ENCODE assay signal across 7 cellular contexts in the genomic region with DNA sequence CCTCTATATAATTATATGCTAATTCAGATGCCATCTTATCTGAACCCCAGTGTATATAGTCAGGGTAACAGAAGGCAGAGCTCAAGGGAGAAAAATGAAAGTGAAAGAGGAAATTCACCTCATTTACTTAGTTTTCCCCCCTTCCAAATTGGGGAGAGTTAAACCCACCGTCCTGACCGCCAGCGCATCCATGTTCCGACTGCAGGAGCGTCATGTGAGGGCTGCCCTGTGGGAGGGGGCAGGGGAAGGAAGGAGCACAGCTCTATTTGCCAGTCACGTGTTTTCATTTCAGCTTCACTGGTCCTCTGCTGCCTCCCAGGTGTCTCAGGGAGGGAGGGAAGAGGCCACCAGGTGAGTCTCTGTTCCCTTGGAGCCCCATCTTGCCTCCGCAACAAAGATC. TPM values are rescaled to one million over a fixed set of nuclear protein-coding genes. Genes with fewer than 3 reads are reported as not detected.
DNase-seq lines count a peak whose midpoint lies in the region; ATAC-seq and TF ChIP-seq lines count a peak whose summit lies in the region.

No MANE protein-coding gene starts in this region.

- no peak overlapping the region for H2BK5ac ChIP-seq in H9 (ENCODE audit: insufficient read length, low read length)

- no peaks in the 10 kb centered on the region for H3K79me1 ChIP-seq in H9 (ENCODE audit: insufficient read depth, low read depth, low read length, poor library complexity, severe bottlenecking)

- no peak for TF ChIP-seq CTCF in H9 (conservative IDR thresholded peaks at IDR 0.05)
- TF ChIP-seq CTCF in OCI-LY7 (conservative IDR thresholded peaks at IDR 0.05; ENCODE audit: low read length): no peak
- TF ChIP-seq CTCF in mammary epithelial cell (conservative IDR thresholded peaks at IDR 0.05 in 1 of 2, IDR thresholded peaks at IDR 0.05 in 1 of 2; ENCODE audit: extremely low read depth in 1 of 2, insufficient read depth in 1 of 2, low read depth in 1 of 2, low read length in 2 of 2): no peak
- TF ChIP-seq CTCF in GM10248 (IDR thresholded peaks at IDR 0.05; ENCODE audit: control extremely low read depth, extremely low read depth, low read depth, missing control alignments): no peak

- dilution Hi-C loops in mammary epithelial cell (cut with HindIII; ENCODE audit: low sequenced_read_pairs): no loop called here

- H3K27ac ChIP-seq in H9 (ENCODE audit: insufficient read length, low read depth, low read length) (no peak overlapping the region), OCI-LY7 (ENCODE audit: low read depth, low read length, poor library complexity, severe bottlenecking) (peak overlapping the region; percentile 58), mammary epithelial cell (ENCODE audit: insufficient read depth, low read depth, low read length) (peak overlapping the region; percentile 7)

- no peak overlapping the region for H2BK120ac ChIP-seq in H9 (ENCODE audit: low read depth, low read length, poor library complexity, severe bottlenecking)

- H3K79me2 ChIP-seq in H9 (ENCODE audit: insufficient read depth, low read length) (no peaks in the 10 kb centered on the region), OCI-LY7 (ENCODE audit: insufficient read depth, low read depth, low read length) (peaks cover 11% of the 10 kb centered on the region; the same call in 1 of the 2 replicates), mammary epithelial cell (ENCODE audit: insufficient read depth, low read length) (no peaks in the 10 kb centered on the region)

- no peak overlapping the region for H3K56ac ChIP-seq in H9 (ENCODE audit: insufficient read length, low read depth, low read length)

- no peak for ATAC-seq in HG03039 (IDR thresholded peaks at IDR 0.05; ENCODE audit: unreplicated experiment)

- no peak overlapping the region for H3T11ph ChIP-seq in H9 (ENCODE audit: low read length)

- no peak overlapping the region for H3K9ac ChIP-seq in H9 (ENCODE audit: extremely low read depth, insufficient read length, low read length)
- H3K9ac ChIP-seq in mammary epithelial cell (ENCODE audit: insufficient read depth, low read length): no peak overlapping the region

- no CpG with 5 or more reads among the region's 7 CpGs for WGBS in H9 (ENCODE audit: extremely low coverage, insufficient read length, low lambda C conversion rate)
- WGBS in mammary epithelial cell (ENCODE audit: low coverage, missing lambda C conversion rate): 22% methylated on average over 7 of the region's 7 CpGs

- H3K4ac ChIP-seq in H9 (ENCODE audit: low read depth, low read length): no peak overlapping the region

- no peaks in the 10 kb centered on the region; a peak in 1 of 7 replicates for H3K36me3 Mint-ChIP-seq in H9 (ENCODE audit: insufficient read depth in 1 of 3, low read depth in 3 of 3)

- no peak overlapping the region for H2BK15ac ChIP-seq in H9 (ENCODE audit: low read depth, low read length)

- no peak overlapping the region; the same call in 1 of the 2 replicates for H3K14ac ChIP-seq in H9 (ENCODE audit: insufficient read depth, low read length)

- BruUV-seq in OCI-LY7 (replicated peaks; lab: Mats Ljungman, UMichigan) (no TSS peak), mammary epithelial cell (replicated peaks; lab: Mats Ljungman, UMichigan) (no TSS peak)

- no peak overlapping the region for H4K91ac ChIP-seq in H9 (ENCODE audit: insufficient read length, low read depth, low read length)

- H3K23me2 ChIP-seq in H9 (ENCODE audit: insufficient read length, low read depth, low read length, poor library complexity, severe bottlenecking): no peaks in the 10 kb centered on the region

- intact Hi-C loops in OCI-LY7 (cut with micrococcal nuclease; ENCODE audit: unreplicated experiment): no loop called here
- intact Hi-C loops in mammary epithelial cell (cut with micrococcal nuclease): no loop called here
- intact Hi-C loops in posterior vena cava (cut with DNase I): no loop called here

- H3K27me3 ChIP-seq in H9 (ENCODE audit: insufficient read depth, low read length): no peaks in the 10 kb centered on the region
- no peaks in the 10 kb centered on the region for H3K27me3 ChIP-seq in mammary epithelial cell (ENCODE audit: insufficient read depth, low read length)

- H3K4me3 Mint-ChIP-seq in H9: no peak overlapping the region

- H3K18ac ChIP-seq in H9 (ENCODE audit: insufficient read length, low read depth, low read length): no peak overlapping the region

- H2BK12ac ChIP-seq in H9 (ENCODE audit: insufficient read length, low read depth, low read length): no peak overlapping the region

- H3K27me3 Mint-ChIP-seq in H9 (ENCODE audit: low read depth): no peaks in the 10 kb centered on the region

- H3K4me2 ChIP-seq in H9 (ENCODE audit: insufficient read depth, insufficient read length, low read length) (no peak overlapping the region), OCI-LY7 (ENCODE audit: low read length) (peak overlapping the region; percentile 72), mammary epithelial cell (ENCODE audit: insufficient read depth, low read depth, low read length) (peak overlapping the region; percentile 91)

- H3K9me3 Mint-ChIP-seq in H9: peaks cover 0 to 4% of the 10 kb centered on the region in 2 experiments; a peak in 3 of 5 replicates

- no peaks in the 10 kb centered on the region for H3K9me3 ChIP-seq in H9 (ENCODE audit: control insufficient read depth, low read depth, low read length)
- H3K9me3 ChIP-seq in OCI-LY7 (ENCODE audit: low read length): no peaks in the 10 kb centered on the region
- no peaks in the 10 kb centered on the region for H3K9me3 ChIP-seq in mammary epithelial cell (replicated peaks; ENCODE audit: insufficient read depth, low read length)

- H3K4me1 ChIP-seq in H9 (ENCODE audit: insufficient read depth, low read length): 0 out of 2 replicates have a peak, but pooled peaks cover 2% of the 10 kb centered on the region
- peaks cover 65% of the 10 kb centered on the region for H3K4me1 ChIP-seq in OCI-LY7 (ENCODE audit: insufficient read depth, low read length, poor library complexity, severe bottlenecking)
- H3K4me1 ChIP-seq in mammary epithelial cell (ENCODE audit: insufficient read depth, low read length): peaks cover 4% of the 10 kb centered on the region

- H2AFZ ChIP-seq in H9 (ENCODE audit: low read length) (no peak overlapping the region), OCI-LY7 (ENCODE audit: low read length) (peak overlapping the region; percentile 56), mammary epithelial cell (ENCODE audit: low read depth, low read length) (peak overlapping the region; percentile 89)

- H3K27ac Mint-ChIP-seq in H9: no peak overlapping the region

- H3K4me1 Mint-ChIP-seq in H9: peaks cover 5 to 18% of the 10 kb centered on the region in 2 experiments; a peak in 3 of 4 replicates

- H2AK5ac ChIP-seq in H9 (ENCODE audit: insufficient read length, low read length): no peak overlapping the region

- DNase-seq in H9 (peak; percentile 56), OCI-LY7 (ENCODE audit: low spot score) (peak; percentile 79), mammary epithelial cell (no peak), posterior vena cava (ENCODE audit: low spot score) (no peak), GM10248 (ENCODE audit: extremely low spot score) (no peak)
- peak; percentile 38 for DNase-seq in stimulated activated CD4-positive, alpha-beta T cell treated with anti-CD3 and anti-CD28 coated beads, Interleukin-4, amount 100 ng/mL, for 1 hour

- H3K9me2 ChIP-seq in OCI-LY7 (ENCODE audit: insufficient read depth, low read length): no peaks in the 10 kb centered on the region

- H4K8ac ChIP-seq in H9 (replicated peaks; ENCODE audit: insufficient read length, low read depth, low read length): no peak overlapping the region

- H3K4me3 ChIP-seq in OCI-LY7 (ENCODE audit: low read depth, low read length, poor library complexity, severe bottlenecking): peak overlapping the region; percentile 65
- H3K4me3 ChIP-seq in mammary epithelial cell (replicated peaks in 1 of 3; ENCODE audit: insufficient read depth in 1 of 3, low read depth in 2 of 3, low read length in 3 of 3): peak overlapping the region; percentile 29 to 50 (median 43)

- CTCF ChIA-PET in OCI-LY7 (lab: Charles Lee; ENCODE audit: unreplicated experiment): interaction anchor here (1.3 to 2.8 kb wide), 2 partner anchors 11 to 13 kb away, joined by 5 to 20 read pairs; a partner anchor contains a TSS
- CTCF ChIA-PET in mammary epithelial cell (lab: Charles Lee; ENCODE audit: low non-redundant PET): no interaction called here
- CTCF ChIA-PET in GM10248 (lab: Yijun Ruan, JAX): interaction anchor here (1.0 to 14.8 kb wide), 8 partner anchors 11 to 249 kb away, joined by 3 to 171 read pairs (median 4); a partner anchor contains a TSS

- H4K5ac ChIP-seq in H9 (ENCODE audit: insufficient read length, low read depth, low read length): no peak overlapping the region

- H3K36me3 ChIP-seq in OCI-LY7 (ENCODE audit: insufficient read depth, low read length) (no peaks in the 10 kb centered on the region), mammary epithelial cell (ENCODE audit: insufficient read depth, low read length) (no peaks in the 10 kb centered on the region)

- H3K23ac ChIP-seq in H9 (ENCODE audit: insufficient read length, low read depth, low read length): no peak overlapping the region

- POLR2A ChIA-PET in OCI-LY7 (lab: Charles Lee) (interaction anchor here (0.6 to 2.6 kb wide), 18 partner anchors 9 to 1954 kb away, joined by 3 to 44 read pairs (median 4); a partner anchor contains a TSS), GM10248 (lab: Yijun Ruan, JAX) (interaction anchor here (0.6 kb wide), 1 partner anchor 523 kb away, joined by 3 read pairs; no protein-coding TSS in a partner anchor)

- H4K20me1 ChIP-seq in H9 (ENCODE audit: control insufficient read depth, insufficient read depth, insufficient read length): no peaks in the 10 kb centered on the region
- no peaks in the 10 kb centered on the region for H4K20me1 ChIP-seq in OCI-LY7 (ENCODE audit: insufficient read depth, low read length)
- H4K20me1 ChIP-seq in mammary epithelial cell (ENCODE audit: insufficient read depth, low read length): no peaks in the 10 kb centered on the region

- H2BK20ac ChIP-seq in H9 (ENCODE audit: low read depth, low read length, poor library complexity, severe bottlenecking): no peak overlapping the region

- in situ Hi-C loops in mammary epithelial cell (cut with MboI; ENCODE audit: low sequenced_read_pairs in 2 of 2): no loop called here

RNA-seq across cellular contexts. Expression of a gene that starts 13.2 kb away (rescaled TPM):
- 8.5 and 8.9 TPM in 2 replicates for total RNA-seq in H9 (2021)
- 5.1 and 5.4 TPM in 2 replicates for total RNA-seq in OCI-LY7 (2014; rRNA removed; shearing (Covaris generic))
- 5.9 and 6.4 TPM in 2 replicates for total RNA-seq in OCI-LY7 (2022)
- total RNA-seq in mammary epithelial cell: 1 to 10 TPM; 8.1 to 8.2 TPM
- polyA plus RNA-seq in mammary epithelial cell: 7.8 TPM
- 11.6 TPM for polyA minus RNA-seq in mammary epithelial cell
- total RNA-seq in posterior vena cava: 1 to 10 TPM; 3.4 to 4.0 TPM

RNA-seq across cellular contexts. Expression of a gene that starts 34.1 kb away (rescaled TPM):
- total RNA-seq in H9 (2021) (17.6 and 18.8 TPM in 2 replicates), OCI-LY7 (2022) (10.8 and 11.3 TPM in 2 replicates), mammary epithelial cell (10 to 100 TPM; 15.3 to 17.3 TPM), posterior vena cava (10 to 100 TPM in 1 of 2 donors, 1 to 10 TPM in 1; 9.0 to 14.5 TPM)
- total RNA-seq in OCI-LY7 (2014; rRNA removed; shearing (Covaris generic)): 12.9 and 15.5 TPM in 2 replicates
- polyA plus RNA-seq in mammary epithelial cell: 18.2 TPM
- 30.0 TPM for polyA minus RNA-seq in mammary epithelial cell

RNA-seq across cellular contexts. Expression of a gene that starts 42.1 kb away (rescaled TPM):
- total RNA-seq in H9 (2021) (22.8 and 25.0 TPM in 2 replicates), OCI-LY7 (2022) (18.2 and 18.6 TPM in 2 replicates), mammary epithelial cell (1 to 10 TPM; 5.7 to 5.8 TPM), posterior vena cava (1 to 10 TPM; 6.2 to 8.0 TPM)
- total RNA-seq in OCI-LY7 (2014; rRNA removed; shearing (Covaris generic)): 9.1 and 13.5 TPM in 2 replicates
- polyA plus RNA-seq in mammary epithelial cell: 5.0 TPM
- polyA minus RNA-seq in mammary epithelial cell: 5.9 TPM

Comparison
In these comparisons a context has a peak if more than half of its experiments do, and no peak if none do; other contexts are left out.
1. DNase-seq: peak in H9 (single experiment), OCI-LY7 (single experiment) and stimulated activated CD4-positive, alpha-beta T cell treated with anti-CD3 and anti-CD28 coated beads, Interleukin-4, amount 100 ng/mL, for 1 hour (single experiment); none in mammary epithelial cell (single experiment), posterior vena cava (single experiment) and GM10248 (single experiment).